Comparison of ENCODE assay signal across 20 cellular contexts in the genomic region with DNA sequence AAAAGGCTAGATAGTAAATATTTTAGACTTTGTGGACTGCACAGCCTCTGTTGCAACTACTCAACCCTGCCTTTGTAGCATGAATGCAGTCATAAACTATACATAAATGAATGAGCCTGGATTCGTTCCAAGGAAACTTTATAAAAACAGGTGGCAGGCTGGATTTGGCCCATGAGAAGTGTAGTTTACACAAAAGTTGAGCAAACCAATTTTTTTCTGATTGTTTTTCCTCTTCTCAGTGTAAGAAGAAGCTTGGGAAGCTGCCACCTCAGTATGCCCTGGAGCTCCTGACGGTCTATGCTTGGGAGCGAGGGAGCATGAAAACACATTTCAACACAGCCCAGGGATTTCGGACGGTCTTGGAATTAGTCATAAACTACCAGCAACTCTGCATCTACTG. TPM values are rescaled to one million over a fixed set of nuclear protein-coding genes. Genes with fewer than 3 reads are reported as not detected.
DNase-seq lines count a peak whose midpoint lies in the region; ATAC-seq, FAIRE-seq and TF ChIP-seq lines count a peak whose summit lies in the region.
"Had no signal": no experiment of that assay in that cellular context is flagged by ENCODE, and none has a peak within 500 bp of the region (broad histone marks: within the 10 kb centered on the region; RNA-seq: fewer than 3 reads in every experiment).

No MANE protein-coding gene starts in this region.

- H3K9me3 ChIP-seq in PC-9 (ENCODE audit: insufficient read depth, low read depth) (no peaks in the 10 kb centered on the region), pancreas (no peaks in the 10 kb centered on the region), esophagus muscularis mucosa (peaks cover 0 to 23% (median 18%) of the 10 kb centered on the region in 4 donors)

- peaks cover 22 to 77% (median 65%) of the 10 kb centered on the region in 3 donors for H3K36me3 Mint-ChIP-seq in naive thymus-derived CD8-positive, alpha-beta T cell

- POLR2A ChIA-PET in PC-9 (lab: Charles Lee; ENCODE audit: unreplicated experiment) = no interaction called here
- POLR2A ChIA-PET in naive thymus-derived CD8-positive, alpha-beta T cell (lab: Charles Lee) = no interaction called here

- H3K4me2 ChIP-seq in PC-9 = peak overlapping the region; percentile 7; the same call in 1 of the 2 replicates
- H3K4me2 ChIP-seq: BLaER1 had no signal

- H2AFZ ChIP-seq in PC-9 = no peak overlapping the region

- TF ChIP-seq CTCF in LNCaP clone FGC (IDR thresholded peaks at IDR 0.05; ENCODE audit: control insufficient read depth, extremely low read depth, insufficient read depth) (no peak), PC-9 (conservative IDR thresholded peaks at IDR 0.05) (no peak), pancreas (IDR thresholded peaks at IDR 0.05) (no peak), esophagus muscularis mucosa (IDR thresholded peaks at IDR 0.05) (no peak)

- no peak overlapping the region for H3K27ac Mint-ChIP-seq in naive thymus-derived CD8-positive, alpha-beta T cell
- H3K27ac Mint-ChIP-seq: naive thymus-derived CD4-positive, alpha-beta T cell had no signal

- no peaks in the 10 kb centered on the region for H4K20me1 ChIP-seq in PC-9 (ENCODE audit: insufficient read depth)
- H4K20me1 ChIP-seq: BLaER1 had no signal

- peaks cover 2 to 40% (median 11%) of the 10 kb centered on the region in 4 donors for H3K4me1 Mint-ChIP-seq in naive thymus-derived CD8-positive, alpha-beta T cell

- DNase-seq in LNCaP clone FGC (ENCODE audit: low read depth) = peak; percentile 85
- peak in 1 of 2 experiments; percentile 96 for DNase-seq in PC-9
- DNase-seq in pancreas = peak in 2 of 6 donors; percentile 15 to 37
- no peak for DNase-seq in Kasumi-1 (lab: John Stamatoyannopoulos, UW)
- DNase-seq in naive thymus-derived CD8-positive, alpha-beta T cell = no peak
- no peak for DNase-seq in esophagus muscularis mucosa (ENCODE audit: extremely low spot score)
- DNase-seq: activated T-cell treated with anti-CD3 and anti-CD28 coated beads, Interleukin-2, amount 50 U/mL, for 48 hours; DMS79; islet precursor cell; naive thymus-derived CD4-positive, alpha-beta T cell; NCI-H1436; NCI-H526 treated with DMSO at 0.1 percent for 48 hours; SHP77; stimulated activated CD4-positive, alpha-beta T cell treated with anti-CD3 and anti-CD28 coated beads, Interleukin-2, amount 100 ng/mL, for 48 hours; uterus had no signal

- CTCF ChIA-PET in PC-9 (lab: Charles Lee) = interaction anchor here (0.6 kb wide), 1 partner anchor 16 kb away, joined by 6 read pairs; no protein-coding TSS in a partner anchor

- TF ChIP-seq EP300 in esophagus muscularis mucosa (IDR thresholded peaks at IDR 0.05) = no peak

- no peak for TF ChIP-seq POLR2A in esophagus muscularis mucosa (IDR thresholded peaks at IDR 0.05; ENCODE audit: low read depth)

- H3K27ac ChIP-seq in PC-9 (peak overlapping the region; percentile 42; the same call in 1 of the 2 replicates), pancreas (peak overlapping the region in 1 of 4 donors; percentile 26), esophagus muscularis mucosa (replicated peaks in 1 of 4) (no peak overlapping the region)
- H3K27ac ChIP-seq: BLaER1, coronary artery, uterus had no signal

- H3K27me3 ChIP-seq in PC-9 (ENCODE audit: insufficient read depth, low read depth) (no peaks in the 10 kb centered on the region), pancreas (no peaks in the 10 kb centered on the region), esophagus muscularis mucosa (no peaks in the 10 kb centered on the region)
- H3K27me3 ChIP-seq: adrenal gland, BLaER1, uterus had no signal

- FAIRE-seq in pancreas (lab: Jason Lieb, UNC) = no peak

- H3K27me3 Mint-ChIP-seq in naive thymus-derived CD8-positive, alpha-beta T cell = no peaks in the 10 kb centered on the region
- H3K27me3 Mint-ChIP-seq: naive thymus-derived CD4-positive, alpha-beta T cell had no signal

- H3K79me2 ChIP-seq in PC-9 (ENCODE audit: low read depth) = no peaks in the 10 kb centered on the region

- H3K36me3 ChIP-seq in PC-9 (ENCODE audit: low read depth) (no peaks in the 10 kb centered on the region), pancreas (peaks cover 0 to 8% (median 0%) of the 10 kb centered on the region in 3 donors), esophagus muscularis mucosa (peaks cover 0 to 51% (median 26%) of the 10 kb centered on the region in 4 donors)
- H3K36me3 ChIP-seq: BLaER1, uterus had no signal

- H3K4me1 ChIP-seq in PC-9 (replicated peaks; ENCODE audit: insufficient read depth) (peaks cover 11% of the 10 kb centered on the region), pancreas (peaks cover 0 to 9% (median 0%) of the 10 kb centered on the region in 3 donors), esophagus muscularis mucosa (peaks cover 0 to 4% (median 0%) of the 10 kb centered on the region in 4 donors)
- H3K4me1 ChIP-seq: adrenal gland, BLaER1, uterus had no signal

- peak; percentile 95 for ATAC-seq in esophagus mucosa
- peak; percentile 70 to 85 (median 84) for ATAC-seq in pancreas
- no peak for ATAC-seq in naive thymus-derived CD8-positive, alpha-beta T cell
- no peak for ATAC-seq in HG03025 (IDR thresholded peaks at IDR 0.05; ENCODE audit: low FRiP score, unreplicated experiment)
- ATAC-seq: naive thymus-derived CD4-positive, alpha-beta T cell had no signal

- intact Hi-C loops in PC-9 (cut with micrococcal nuclease; ENCODE audit: unreplicated experiment) = no loop called here
- intact Hi-C loops in pancreas (cut with DNase I) = no loop called here
- intact Hi-C loops in esophagus muscularis mucosa (cut with DNase I) = no loop called here

- H3K4me3 ChIP-seq in LNCaP clone FGC (ENCODE audit: low read depth, low read length) = no peak overlapping the region
- no peak overlapping the region for H3K4me3 ChIP-seq in PC-9
- H3K4me3 ChIP-seq in pancreas = no peak overlapping the region
- no peak overlapping the region for H3K4me3 ChIP-seq in esophagus muscularis mucosa
- H3K4me3 ChIP-seq: adrenal gland, BLaER1, coronary artery, uterus had no signal

- peaks cover 7% of the 10 kb centered on the region; the same call in 1 of the 2 replicates for H3F3A ChIP-seq in PC-9 (ENCODE audit: insufficient read depth, low read depth)

- H3K4me3 Mint-ChIP-seq in naive thymus-derived CD8-positive, alpha-beta T cell = no peak overlapping the region

- no peaks in the 10 kb centered on the region for H3K9me2 ChIP-seq in PC-9 (ENCODE audit: insufficient read depth)

- peaks cover 10 to 31% (median 14%) of the 10 kb centered on the region in 9 donors for H3K9me3 Mint-ChIP-seq in naive thymus-derived CD8-positive, alpha-beta T cell

- 23 to 30% methylated on average over 5 of the region's 5 CpGs for whole genome bisulfite sequencing in pancreas, 2 donors
- WGBS in esophagus muscularis mucosa = 65% methylated on average over 5 of the region's 5 CpGs

- no TSS peak for BruUV-seq in PC-9 (replicated peaks; lab: Mats Ljungman, UMichigan)

RNA-seq across cellular contexts. Expression of a gene that starts 9.5 kb away (rescaled TPM):
- total RNA-seq in PC-9 (2021) (13.4 and 18.8 TPM in 2 replicates), esophagus mucosa (37.2 TPM), pancreas (10 to 100 TPM in 1 of 6 donors, 1 to 10 TPM in 4, under 1 TPM in 1; 0.91 to 10.9 (median 3.0) TPM), esophagus muscularis mucosa (10 to 100 TPM in 2 of 4 donors, 1 to 10 TPM in 2; 9.9 to 10.4 (median 10.0) TPM)
- 1 to 10 TPM; 3.0 to 4.0 TPM for polyA plus RNA-seq in pancreas
- total RNA-seq in naive thymus-derived CD8-positive, alpha-beta T cell = 1 to 10 TPM; 3.2 to 4.0 TPM
- polyA plus RNA-seq in naive thymus-derived CD8-positive, alpha-beta T cell = 10 to 100 TPM in 1 of 3 donors, 1 to 10 TPM in 2; 5.7 to 22.9 (median 9.0) TPM

RNA-seq across cellular contexts. Expression of a gene that starts 22.0 kb away (rescaled TPM):
- total RNA-seq in PC-9 (2021) = 16.2 and 17.4 TPM in 2 replicates
- total RNA-seq in esophagus mucosa = 33.6 TPM
- 1 to 10 TPM; 2.6 to 8.8 (median 4.6) TPM for total RNA-seq in pancreas
- 1 to 10 TPM; 1.7 to 2.3 TPM for polyA plus RNA-seq in pancreas
- total RNA-seq in naive thymus-derived CD8-positive, alpha-beta T cell = 10 to 100 TPM; 13.6 to 16.8 TPM
- 10 to 100 TPM in 2 of 3 donors, 1 to 10 TPM in 1; 9.1 to 21.3 (median 16.8) TPM for polyA plus RNA-seq in naive thymus-derived CD8-positive, alpha-beta T cell
- total RNA-seq in esophagus muscularis mucosa = 1 to 10 TPM; 6.0 to 9.6 (median 9.2) TPM

Comparison
In these comparisons a context has a peak if more than half of its experiments do, and no peak if none do; other contexts are left out.
1. ATAC-seq: peak in esophagus mucosa (single experiment) and pancreas (4 of 4); none in naive thymus-derived CD8-positive, alpha-beta T cell (0 of 2) and HG03025 (single experiment).